In the genomic region with DNA sequence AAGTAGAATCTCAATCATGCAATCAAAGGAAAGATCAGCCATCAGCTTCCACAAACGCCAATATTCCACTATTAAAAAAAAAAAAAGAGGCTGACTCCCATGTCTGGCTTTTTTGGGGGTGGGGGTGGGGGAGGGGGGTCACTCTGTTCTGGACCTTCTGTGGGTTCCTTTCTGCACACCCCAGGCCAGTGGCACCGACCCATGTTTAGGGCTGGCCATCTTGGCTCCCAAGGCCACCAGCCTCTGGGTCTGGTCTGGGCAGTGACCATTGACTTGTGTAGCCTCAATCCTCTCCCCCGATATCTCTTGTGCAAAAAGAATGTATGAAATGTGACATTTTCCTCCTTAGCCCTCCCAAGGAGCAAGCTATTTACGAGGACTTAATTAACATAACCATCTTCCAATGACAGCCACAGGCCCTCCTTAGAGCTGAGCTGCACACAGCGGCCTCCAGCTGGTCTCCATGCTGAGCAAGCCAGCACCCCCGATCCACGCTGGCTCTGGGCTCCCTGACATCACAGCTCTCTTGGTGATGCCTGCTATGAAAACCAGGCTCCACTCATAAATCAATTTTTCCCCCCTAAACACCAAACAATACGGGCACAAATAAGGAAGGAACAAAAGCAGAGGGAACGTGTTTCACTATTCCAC, we compare ENCODE assay signal across 1 cellular context.
TF ChIP-seq lines count a peak whose summit lies in the region.

No MANE protein-coding gene starts in this region.

TF ChIP-seq in K562, 482 proteins besides CTCF, POLR2A, EP300 and RAD21:
- TF ChIP-seq GTF2F1 (IDR thresholded peaks at IDR 0.05; ENCODE audit: low read depth, low read length) (no peak), RFX5 (IDR thresholded peaks at IDR 0.05; ENCODE audit: low read depth, low read length) (no peak), EWSR1 (IDR thresholded peaks at IDR 0.05; ENCODE audit: borderline replicate concordance, low read depth, partially characterized antibody) (no peak), SMARCC2 (IDR thresholded peaks at IDR 0.05; ENCODE audit: low read depth) (no peak), FOXA3 (CRISPR knock-in tag; conservative IDR thresholded peaks at IDR 0.05 in 1 of 2, IDR thresholded peaks at IDR 0.05 in 1 of 2) (no peak)
- TF ChIP-seq, protein P1, sequence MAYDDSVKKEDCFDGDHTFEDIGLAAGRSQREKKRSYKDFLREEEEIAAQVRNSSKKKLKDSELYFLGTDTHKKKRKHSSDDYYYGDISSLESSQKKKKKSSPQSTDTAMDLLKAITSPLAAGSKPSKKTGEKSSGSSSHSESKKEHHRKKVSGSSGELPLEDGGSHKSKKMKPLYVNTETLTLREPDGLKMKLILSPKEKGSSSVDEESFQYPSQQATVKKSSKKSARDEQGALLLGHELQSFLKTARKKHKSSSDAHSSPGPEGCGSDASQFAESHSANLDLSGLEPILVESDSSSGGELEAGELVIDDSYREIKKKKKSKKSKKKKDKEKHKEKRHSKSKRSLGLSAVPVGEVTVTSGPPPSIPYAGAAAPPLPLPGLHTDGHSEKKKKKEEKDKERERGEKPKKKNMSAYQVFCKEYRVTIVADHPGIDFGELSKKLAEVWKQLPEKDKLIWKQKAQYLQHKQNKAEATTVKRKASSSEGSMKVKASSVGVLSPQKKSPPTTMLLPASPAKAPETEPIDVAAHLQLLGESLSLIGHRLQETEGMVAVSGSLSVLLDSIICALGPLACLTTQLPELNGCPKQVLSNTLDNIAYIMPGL (CRISPR knock-in tag; IDR thresholded peaks at IDR 0.05): no peak
